11 cellular contexts compared by ENCODE assay signal in genomic region chr11:63032451-63032850, GRCh38. TPM values are rescaled to one million over a fixed set of nuclear protein-coding genes. Genes with fewer than 3 reads are reported as not detected.
"Had no signal": no experiment of that assay in that cellular context is flagged by ENCODE, and none has a peak within 500 bp of the region (broad histone marks: within the 10 kb centered on the region; RNA-seq: fewer than 3 reads in every experiment).

No MANE protein-coding gene starts in this region.

- ATAC-seq: HCT116, HepG2 had no signal

- H3K9me3 ChIP-seq: HAP-1 had no signal

- H3K27ac ChIP-seq: GM23248, HL-60 had no signal

- H3K36me3 ChIP-seq: HAP-1 had no signal

- DNase-seq: GM23248, GOT3, H7, HFFc6, KBM-7 had no signal

- H3K4me3 ChIP-seq: GM23248, HAP-1 had no signal

- H3K4me1 ChIP-seq: HAP-1 had no signal

- FAIRE-seq: HepG2 had no signal

RNA-seq across cellular contexts. Expression of gene SLC22A8, which starts 16.8 kb away (rescaled TPM):
- total RNA-seq: GM23248, H4, H7, HFFc6, HT1080 had no signal

RNA-seq across cellular contexts. Expression of gene SLC22A6, which starts 47.7 kb away (rescaled TPM):
- total RNA-seq: GM23248, H4, H7, HepG2, HFFc6, HT1080 had no signal
